ENCODE assay signal across 17 cellular contexts in genomic region chr9:109893222-109893621, GRCh38.
DNase-seq lines count a peak whose midpoint lies in the region; ATAC-seq and TF ChIP-seq lines count a peak whose summit lies in the region.
"Had no signal": no experiment of that assay in that cellular context is flagged by ENCODE, and none has a peak within 500 bp of the region (broad histone marks: within the 10 kb centered on the region; RNA-seq: fewer than 3 reads in every experiment).

No MANE protein-coding gene starts in this region.

- TF ChIP-seq CTCF in chondrocyte (IDR thresholded peaks at IDR 0.05) (no peak), left lung (IDR thresholded peaks at IDR 0.05) (no peak)

- no peaks in the 10 kb centered on the region for H3K27me3 Mint-ChIP-seq in chondrocyte (ENCODE audit: low read depth)
- H3K27me3 Mint-ChIP-seq in CD8-positive, alpha-beta memory T cell, result no peaks in the 10 kb centered on the region
- H3K27me3 Mint-ChIP-seq in T-cell, result no peaks in the 10 kb centered on the region
- H3K27me3 Mint-ChIP-seq: activated CD4-positive, alpha-beta T cell treated with anti-CD3 and anti-CD28 coated beads, Interleukin-2, amount 10 ng/mL, durations not matched to agents 7 days and 5 days had no signal

- H3K27ac Mint-ChIP-seq in chondrocyte (ENCODE audit: unreplicated experiment), result peak overlapping the region; percentile 77
- no peak overlapping the region for H3K27ac Mint-ChIP-seq in CD8-positive, alpha-beta memory T cell
- H3K27ac Mint-ChIP-seq in T-cell, result no peak overlapping the region
- H3K27ac Mint-ChIP-seq: activated CD4-positive, alpha-beta T cell treated with anti-CD3 and anti-CD28 coated beads, Interleukin-2, amount 10 ng/mL, durations not matched to agents 7 days and 5 days; CD4-positive, CD25-positive, alpha-beta regulatory T cell had no signal

- DNase-seq in chondrocyte (ENCODE audit: low spot score) (no peak), T-cell (no peak), germinal center (ENCODE audit: low spot score) (no peak), left lung (no peak)
- DNase-seq in CD8-positive, alpha-beta memory T cell, result no peak
- DNase-seq: activated CD4-positive, alpha-beta T cell treated with anti-CD3 and anti-CD28 coated beads, Interleukin-2, amount 10 ng/mL, durations not matched to agents 7 days and 5 days; CD4-positive, CD25-positive, alpha-beta regulatory T cell; cerebellar nuclear complex; GDM1; lower lobe of right lung; MG63; NCI-H2171 treated with DMSO at 0.1 percent for 48 hours; tibial artery had no signal

- ATAC-seq in GM18909 (IDR thresholded peaks at IDR 0.05; ENCODE audit: poor library complexity, unreplicated experiment), result peak; percentile 54
- peak; percentile 50 for ATAC-seq in GM21717 (IDR thresholded peaks at IDR 0.05; ENCODE audit: unreplicated experiment)
- peak; percentile 67 for ATAC-seq in HG03354 (IDR thresholded peaks at IDR 0.05; ENCODE audit: poor library complexity, severe bottlenecking, unreplicated experiment)
- no peak for ATAC-seq in T-cell (replicated peaks in 1 of 4)
- no peak for ATAC-seq in left lung
- ATAC-seq: lower lobe of right lung had no signal

- peaks cover 46% of the 10 kb centered on the region for H3K4me1 Mint-ChIP-seq in chondrocyte (ENCODE audit: low read depth)
- no peaks in the 10 kb centered on the region for H3K4me1 Mint-ChIP-seq in CD8-positive, alpha-beta memory T cell
- peaks cover 13 to 27% (median 20%) of the 10 kb centered on the region in 3 donors for H3K4me1 Mint-ChIP-seq in T-cell

- no peaks in the 10 kb centered on the region for H3K27me3 ChIP-seq in CD8-positive, alpha-beta memory T cell (ENCODE audit: insufficient read depth, low read length, poor library complexity, severe bottlenecking)
- H3K27me3 ChIP-seq in left lung, result no peaks in the 10 kb centered on the region
- H3K27me3 ChIP-seq: MG63, tibial artery had no signal

- intact Hi-C loops in left lung (cut with DNase I), result no loop called here

- CTCF ChIA-PET in CD8-positive, alpha-beta memory T cell (lab: Charles Lee), result no interaction called here
- CTCF ChIA-PET in T-cell (lab: Charles Lee), result no interaction called here

- POLR2A ChIA-PET in CD8-positive, alpha-beta memory T cell (lab: Charles Lee), result no interaction called here
- POLR2A ChIA-PET in T-cell (lab: Charles Lee), result interaction anchor here in 1 of 2 donors (0.6 kb wide), 1 partner anchor 159 kb away, joined by 3 read pairs; no protein-coding TSS in a partner anchor

- H3K4me3 ChIP-seq in CD8-positive, alpha-beta memory T cell (ENCODE audit: low read length), result no peak overlapping the region
- H3K4me3 ChIP-seq in left lung, result no peak overlapping the region
- H3K4me3 ChIP-seq: lower lobe of right lung, MG63, tibial artery had no signal

- no peaks in the 10 kb centered on the region for H3K9me3 ChIP-seq in CD8-positive, alpha-beta memory T cell (ENCODE audit: low read length)
- no peaks in the 10 kb centered on the region for H3K9me3 ChIP-seq in left lung
- H3K9me3 ChIP-seq: lower lobe of right lung, MG63, tibial artery had no signal

- H3K9me3 Mint-ChIP-seq in chondrocyte (ENCODE audit: low read depth), result no peaks in the 10 kb centered on the region
- H3K9me3 Mint-ChIP-seq in CD8-positive, alpha-beta memory T cell, result no peaks in the 10 kb centered on the region
- no peaks in the 10 kb centered on the region for H3K9me3 Mint-ChIP-seq in T-cell
- H3K9me3 Mint-ChIP-seq: activated CD4-positive, alpha-beta T cell treated with anti-CD3 and anti-CD28 coated beads, Interleukin-2, amount 10 ng/mL, durations not matched to agents 7 days and 5 days; CD4-positive, CD25-positive, alpha-beta regulatory T cell had no signal

- H3K36me3 Mint-ChIP-seq in chondrocyte (ENCODE audit: low read depth) (peaks cover 5% of the 10 kb centered on the region), T-cell (no peaks in the 10 kb centered on the region)
- H3K36me3 Mint-ChIP-seq in CD8-positive, alpha-beta memory T cell, result no peaks in the 10 kb centered on the region
- H3K36me3 Mint-ChIP-seq: CD4-positive, CD25-positive, alpha-beta regulatory T cell had no signal

- H3K4me3 Mint-ChIP-seq in chondrocyte (ENCODE audit: unreplicated experiment) (no peak overlapping the region), T-cell (no peak overlapping the region)
- H3K4me3 Mint-ChIP-seq in CD8-positive, alpha-beta memory T cell, result no peak overlapping the region
- H3K4me3 Mint-ChIP-seq: activated CD4-positive, alpha-beta T cell treated with anti-CD3 and anti-CD28 coated beads, Interleukin-2, amount 10 ng/mL, durations not matched to agents 7 days and 5 days; CD4-positive, CD25-positive, alpha-beta regulatory T cell had no signal

- no peaks in the 10 kb centered on the region for H3K4me1 ChIP-seq in CD8-positive, alpha-beta memory T cell (ENCODE audit: insufficient read depth, low read length)
- H3K4me1 ChIP-seq in left lung, result no peaks in the 10 kb centered on the region

- H3K27ac ChIP-seq in CD8-positive, alpha-beta memory T cell (ENCODE audit: low read depth, low read length), result no peak overlapping the region
- no peak overlapping the region for H3K27ac ChIP-seq in left lung
- H3K27ac ChIP-seq: epithelial cell of prostate, lower lobe of right lung, tibial artery had no signal

- no peaks in the 10 kb centered on the region for H3K36me3 ChIP-seq in CD8-positive, alpha-beta memory T cell (ENCODE audit: insufficient read depth, low read length)
- H3K36me3 ChIP-seq in left lung, result no peaks in the 10 kb centered on the region
- H3K36me3 ChIP-seq: lower lobe of right lung, MG63, tibial artery had no signal

Comparison
In these comparisons a context has a peak if more than half of its experiments do, and no peak if none do; other contexts are left out.
1. ATAC-seq: peak in GM18909 (single experiment), GM21717 (single experiment) and HG03354 (single experiment); none in T-cell (0 of 4) and left lung (single experiment).